Comparison of ENCODE assay signal across 8 cellular contexts in the genomic region with DNA sequence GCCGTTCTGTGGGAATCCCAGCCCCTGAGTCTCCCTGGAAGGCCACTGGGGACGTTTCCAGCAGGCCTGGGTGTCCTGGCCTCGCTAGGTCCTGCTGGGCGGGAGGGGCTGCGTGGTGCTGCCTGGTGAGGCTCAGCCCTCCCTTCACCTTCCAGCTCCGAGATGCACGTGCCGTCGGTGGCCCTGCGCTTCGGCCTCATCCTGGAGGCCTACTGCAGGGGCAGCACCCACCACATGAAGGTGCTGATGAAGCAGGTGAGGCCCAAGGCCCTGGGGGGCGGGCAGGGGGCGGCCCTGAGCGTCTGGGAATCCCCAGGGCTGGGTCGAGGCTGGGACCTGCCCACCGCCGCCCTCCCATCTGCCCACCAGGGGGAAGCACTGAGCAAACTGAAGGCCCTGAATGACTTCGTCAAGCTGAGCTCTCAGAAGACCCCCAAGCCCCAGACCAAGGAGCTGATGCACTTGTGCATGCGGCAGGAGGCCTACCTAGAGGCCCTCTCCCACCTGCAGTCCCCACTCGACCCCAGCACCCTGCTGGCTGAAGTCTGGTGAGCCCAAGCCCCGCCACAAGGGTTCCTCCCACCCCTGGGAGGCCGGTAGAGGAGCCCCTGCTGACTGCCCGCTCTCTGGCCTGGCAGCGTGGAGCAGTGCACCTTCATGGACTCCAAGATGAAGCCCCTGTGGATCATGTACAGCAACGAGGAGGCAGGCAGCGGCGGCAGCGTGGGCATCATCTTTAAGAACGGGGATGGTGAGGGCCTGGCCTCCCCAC.
A peak's percentile ranks its signal among the peaks of the same experiment; 100 is the strongest.
DNase-seq lines count a peak whose midpoint lies in the region; ATAC-seq and TF ChIP-seq lines count a peak whose summit lies in the region.

No MANE protein-coding gene starts in this region.

- H3K36me3 ChIP-seq in BLaER1 (peaks cover 91% of the 10 kb centered on the region), mucosa of descending colon (ENCODE audit: low read depth) (no peaks in the 10 kb centered on the region), thoracic aorta (peaks cover 25% of the 10 kb centered on the region)

- intact Hi-C loops in mucosa of descending colon (cut with DNase I, micrococcal nuclease): no loop called here

- DNase-seq in HT-29 (ENCODE audit: low spot score) (peak; percentile 64), mucosa of descending colon (peak in 1 of 3 donors; percentile 55), thoracic aorta (ENCODE audit: low spot score) (no peak), NCI-H774 (lab: John Stamatoyannopoulos, UW) (no peak)
- DNase-seq in activated CD4-positive, alpha-beta T cell treated with anti-CD3 and anti-CD28 coated beads for 1 hour: peak; percentile 64
- peak; percentile 73 to 83 for DNase-seq in central memory CD8-positive, alpha-beta T cell (ENCODE audit: low spot score in 2 of 2)

- peaks cover 17% of the 10 kb centered on the region for H3K9me3 ChIP-seq in BLaER1
- peaks cover 4% of the 10 kb centered on the region for H3K9me3 ChIP-seq in mucosa of descending colon
- H3K9me3 ChIP-seq in thoracic aorta: peaks cover 7% of the 10 kb centered on the region

- H3K9me3 Mint-ChIP-seq in central memory CD8-positive, alpha-beta T cell: no peaks in the 10 kb centered on the region

- H3K27ac ChIP-seq in BLaER1: peak overlapping the region; percentile 51; the same call in 1 of the 2 replicates
- no peak overlapping the region for H3K27ac ChIP-seq in thoracic aorta

- H3K4me1 ChIP-seq in BLaER1 (peaks cover 82% of the 10 kb centered on the region), mucosa of descending colon (ENCODE audit: low read depth) (no peaks in the 10 kb centered on the region), thoracic aorta (ENCODE audit: control insufficient read depth in 1 of 2, low read depth in 2 of 2) (peaks cover 3 to 9% of the 10 kb centered on the region in 2 donors)

- H3K27me3 Mint-ChIP-seq in central memory CD8-positive, alpha-beta T cell: no peaks in the 10 kb centered on the region

- H3K4me2 ChIP-seq in BLaER1: no peak overlapping the region

- H3K4me3 Mint-ChIP-seq in central memory CD8-positive, alpha-beta T cell: peak overlapping the region; percentile 20

- H3K27me3 ChIP-seq in BLaER1 (no peaks in the 10 kb centered on the region), thoracic aorta (replicated peaks; ENCODE audit: insufficient read depth) (no peaks in the 10 kb centered on the region)

- H3K4me3 ChIP-seq in BLaER1 (no peak overlapping the region), mucosa of descending colon (no peak overlapping the region), thoracic aorta (no peak overlapping the region)

- peak overlapping the region; percentile 69 for H3K27ac Mint-ChIP-seq in central memory CD8-positive, alpha-beta T cell (ENCODE audit: low read depth)

- H3K36me3 Mint-ChIP-seq in central memory CD8-positive, alpha-beta T cell (ENCODE audit: insufficient read depth): peaks cover 76% of the 10 kb centered on the region

- ATAC-seq in central memory CD8-positive, alpha-beta T cell (replicated peaks; ENCODE audit: extremely low read depth, poor library complexity, severe bottlenecking): peak; percentile 16
- peak; percentile 40 for ATAC-seq in mucosa of descending colon
- no peak for ATAC-seq in thoracic aorta (ENCODE audit: insufficient number of reproducible peaks, low FRiP score, low read depth)
- ATAC-seq in HG03354 (IDR thresholded peaks at IDR 0.05; ENCODE audit: poor library complexity, severe bottlenecking, unreplicated experiment): no peak

- no peak overlapping the region for H3K9ac ChIP-seq in BLaER1

- H4K20me1 ChIP-seq in BLaER1: peaks cover 56% of the 10 kb centered on the region

- H3K4me1 Mint-ChIP-seq in central memory CD8-positive, alpha-beta T cell: peaks cover 23% of the 10 kb centered on the region

- peak; percentile 59 for TF ChIP-seq CTCF in mucosa of descending colon (IDR thresholded peaks at IDR 0.05)
- peak; percentile 64 for TF ChIP-seq CTCF in thoracic aorta (IDR thresholded peaks at IDR 0.05)

Comparison
In these comparisons a context has a peak if more than half of its experiments do, and no peak if none do; other contexts are left out.
1. DNase-seq: peak in HT-29 (single experiment), activated CD4-positive, alpha-beta T cell treated with anti-CD3 and anti-CD28 coated beads for 1 hour (single experiment) and central memory CD8-positive, alpha-beta T cell (2 of 2); none in thoracic aorta (single experiment) and NCI-H774 (single experiment).
2. ATAC-seq: peak in central memory CD8-positive, alpha-beta T cell (single experiment) and mucosa of descending colon (single experiment); none in thoracic aorta (single experiment) and HG03354 (single experiment).